10 cellular contexts compared by ENCODE assay signal in genomic region chrX:101208152-101208905, GRCh38. TPM values are rescaled to one million over a fixed set of nuclear protein-coding genes. Genes with fewer than 3 reads are reported as not detected.
DNase-seq lines count a peak whose midpoint lies in the region; ATAC-seq lines count a peak whose summit lies in the region.
"Had no signal": no experiment of that assay in that cellular context is flagged by ENCODE, and none has a peak within 500 bp of the region (broad histone marks: within the 10 kb centered on the region; RNA-seq: fewer than 3 reads in every experiment).

No MANE protein-coding gene starts in this region.

- CTCF ChIA-PET in activated naive CD4-positive, alpha-beta T cell treated with anti-CD3 and anti-CD28 coated beads for 36 hours (lab: Charles Lee): interaction anchor here (0.6 kb wide), 1 partner anchor 304 kb away, joined by 3 read pairs; no protein-coding TSS in a partner anchor

- peaks cover 18% of the 10 kb centered on the region for H3K4me1 Mint-ChIP-seq in activated naive CD4-positive, alpha-beta T cell treated with anti-CD3 and anti-CD28 coated beads for 36 hours (ENCODE audit: low read depth)
- H3K4me1 Mint-ChIP-seq in activated T-helper 2 cell treated with anti-CD3 and anti-CD28 coated beads, Interferon-gamma antibody, Interleukin-2, Interleukin-4, amounts not matched to agents 10 μg/mL and 5 μg/mL and 100 μg/mL, durations not matched to agents 14 hours and 24 hours and 36 hours (ENCODE audit: low read depth): peaks cover 12% of the 10 kb centered on the region
- H3K4me1 Mint-ChIP-seq in stimulated activated naive B cell treated with anti-CD40 and anti-IgM and Interleukin-4, amounts not matched to agents 10 μg/mL and 1 μg/mL and 100 μg/mL, for 72 hours: peaks cover 7 to 13% of the 10 kb centered on the region in 2 donors

- DNase-seq in activated naive CD4-positive, alpha-beta T cell treated with Interleukin-2 at 50 U/mL for 16 hours: peak; percentile 2
- no peak for DNase-seq in activated naive CD4-positive, alpha-beta T cell treated with anti-CD3 and anti-CD28 coated beads for 36 hours
- no peak for DNase-seq in activated T-helper 2 cell treated with anti-CD3 and anti-CD28 coated beads, Interferon-gamma antibody, Interleukin-2, Interleukin-4, amounts not matched to agents 10 μg/mL and 5 μg/mL and 100 μg/mL, durations not matched to agents 14 hours and 24 hours and 36 hours (ENCODE audit: low spot score)
- peak; percentile 17 for DNase-seq in stimulated activated naive B cell treated with anti-CD40 and anti-IgM and Interleukin-4, amounts not matched to agents 10 μg/mL and 1 μg/mL and 100 μg/mL, for 72 hours
- DNase-seq in SK-N-DZ (ENCODE audit: low spot score): no peak
- DNase-seq: NCI-H2171, upper lobe of left lung had no signal

- no peaks in the 10 kb centered on the region for H3K36me3 Mint-ChIP-seq in activated naive CD4-positive, alpha-beta T cell treated with anti-CD3 and anti-CD28 coated beads for 36 hours (ENCODE audit: low read depth)
- H3K36me3 Mint-ChIP-seq in activated T-helper 2 cell treated with anti-CD3 and anti-CD28 coated beads, Interferon-gamma antibody, Interleukin-2, Interleukin-4, amounts not matched to agents 10 μg/mL and 5 μg/mL and 100 μg/mL, durations not matched to agents 14 hours and 24 hours and 36 hours (ENCODE audit: low read depth): no peaks in the 10 kb centered on the region
- no peaks in the 10 kb centered on the region for H3K36me3 Mint-ChIP-seq in stimulated activated naive B cell treated with anti-CD40 and anti-IgM and Interleukin-4, amounts not matched to agents 10 μg/mL and 1 μg/mL and 100 μg/mL, for 72 hours

- H3K27ac Mint-ChIP-seq in activated naive CD4-positive, alpha-beta T cell treated with anti-CD3 and anti-CD28 coated beads for 36 hours: no peak overlapping the region
- H3K27ac Mint-ChIP-seq in activated T-helper 2 cell treated with anti-CD3 and anti-CD28 coated beads, Interferon-gamma antibody, Interleukin-2, Interleukin-4, amounts not matched to agents 10 μg/mL and 5 μg/mL and 100 μg/mL, durations not matched to agents 14 hours and 24 hours and 36 hours: peak overlapping the region; percentile 9
- H3K27ac Mint-ChIP-seq in stimulated activated naive B cell treated with anti-CD40 and anti-IgM and Interleukin-4, amounts not matched to agents 10 μg/mL and 1 μg/mL and 100 μg/mL, for 72 hours: no peak overlapping the region

- H3K9me3 Mint-ChIP-seq in activated naive CD4-positive, alpha-beta T cell treated with anti-CD3 and anti-CD28 coated beads for 36 hours: no peaks in the 10 kb centered on the region
- H3K9me3 Mint-ChIP-seq in activated T-helper 2 cell treated with anti-CD3 and anti-CD28 coated beads, Interferon-gamma antibody, Interleukin-2, Interleukin-4, amounts not matched to agents 10 μg/mL and 5 μg/mL and 100 μg/mL, durations not matched to agents 14 hours and 24 hours and 36 hours: no peaks in the 10 kb centered on the region
- no peaks in the 10 kb centered on the region for H3K9me3 Mint-ChIP-seq in stimulated activated naive B cell treated with anti-CD40 and anti-IgM and Interleukin-4, amounts not matched to agents 10 μg/mL and 1 μg/mL and 100 μg/mL, for 72 hours

- intact Hi-C loops in activated naive CD4-positive, alpha-beta T cell treated with anti-CD3 and anti-CD28 coated beads for 36 hours (cut with micrococcal nuclease): loop anchor here (5.0 kb wide), 1 partner anchor 79 kb away; no protein-coding TSS in a partner anchor
- intact Hi-C loops in activated T-helper 2 cell treated with anti-CD3 and anti-CD28 coated beads, Interferon-gamma antibody, Interleukin-2, Interleukin-4, amounts not matched to agents 10 μg/mL and 5 μg/mL and 100 μg/mL, durations not matched to agents 14 hours and 24 hours and 36 hours (cut with micrococcal nuclease): loop anchor here (5.0 kb wide), 2 partner anchors 156 to 386 kb away; partner anchors contain the start of genes CSTF2 and TRMT2B

- no peak overlapping the region for H3K4me3 Mint-ChIP-seq in activated naive CD4-positive, alpha-beta T cell treated with anti-CD3 and anti-CD28 coated beads for 36 hours
- H3K4me3 Mint-ChIP-seq in activated T-helper 2 cell treated with anti-CD3 and anti-CD28 coated beads, Interferon-gamma antibody, Interleukin-2, Interleukin-4, amounts not matched to agents 10 μg/mL and 5 μg/mL and 100 μg/mL, durations not matched to agents 14 hours and 24 hours and 36 hours (ENCODE audit: low read depth): no peak overlapping the region
- no peak overlapping the region for H3K4me3 Mint-ChIP-seq in stimulated activated naive B cell treated with anti-CD40 and anti-IgM and Interleukin-4, amounts not matched to agents 10 μg/mL and 1 μg/mL and 100 μg/mL, for 72 hours

- peak; percentile 59 for ATAC-seq in HG02870 (IDR thresholded peaks at IDR 0.05; ENCODE audit: unreplicated experiment)
- peak; percentile 81 to 87 for ATAC-seq in stimulated activated naive B cell treated with anti-CD40 and anti-IgM and Interleukin-4, amounts not matched to agents 10 μg/mL and 1 μg/mL and 100 μg/mL, for 72 hours (replicated peaks)
- ATAC-seq in HG03571 (IDR thresholded peaks at IDR 0.05; ENCODE audit: unreplicated experiment): no peak
- no peak for ATAC-seq in HG03135 (IDR thresholded peaks at IDR 0.05; ENCODE audit: unreplicated experiment)

- no peaks in the 10 kb centered on the region for H3K27me3 Mint-ChIP-seq in activated naive CD4-positive, alpha-beta T cell treated with anti-CD3 and anti-CD28 coated beads for 36 hours (ENCODE audit: low read depth)
- no peaks in the 10 kb centered on the region for H3K27me3 Mint-ChIP-seq in activated T-helper 2 cell treated with anti-CD3 and anti-CD28 coated beads, Interferon-gamma antibody, Interleukin-2, Interleukin-4, amounts not matched to agents 10 μg/mL and 5 μg/mL and 100 μg/mL, durations not matched to agents 14 hours and 24 hours and 36 hours (ENCODE audit: low read depth)
- H3K27me3 Mint-ChIP-seq in stimulated activated naive B cell treated with anti-CD40 and anti-IgM and Interleukin-4, amounts not matched to agents 10 μg/mL and 1 μg/mL and 100 μg/mL, for 72 hours: no peaks in the 10 kb centered on the region

RNA-seq across cellular contexts. Expression of gene DRP2, which starts 11.3 kb away (rescaled TPM):
- under 1 TPM; 0.41 to 0.47 TPM for total RNA-seq in activated naive CD4-positive, alpha-beta T cell treated with anti-CD3 and anti-CD28 coated beads for 36 hours
- total RNA-seq in activated T-helper 2 cell treated with anti-CD3 and anti-CD28 coated beads, Interferon-gamma antibody, Interleukin-2, Interleukin-4, amounts not matched to agents 10 μg/mL and 5 μg/mL and 100 μg/mL, durations not matched to agents 14 hours and 24 hours and 36 hours: 0.44 and 0.46 TPM in 2 replicates
- polyA plus RNA-seq in SK-N-DZ (2014; cell fraction: cytosol; rRNA removed): 1.5 and 2.0 TPM in 2 replicates
- polyA plus RNA-seq in SK-N-DZ (2014; cell fraction: nucleus; rRNA removed): 5.3 and 7.1 TPM in 2 replicates

Comparison
In these comparisons a context has a peak if more than half of its experiments do, and no peak if none do; other contexts are left out.
1. DNase-seq: peak in activated naive CD4-positive, alpha-beta T cell treated with Interleukin-2 at 50 U/mL for 16 hours (single experiment) and stimulated activated naive B cell treated with anti-CD40 and anti-IgM and Interleukin-4, amounts not matched to agents 10 μg/mL and 1 μg/mL and 100 μg/mL, for 72 hours (single experiment); none in activated naive CD4-positive, alpha-beta T cell treated with anti-CD3 and anti-CD28 coated beads for 36 hours (single experiment), activated T-helper 2 cell treated with anti-CD3 and anti-CD28 coated beads, Interferon-gamma antibody, Interleukin-2, Interleukin-4, amounts not matched to agents 10 μg/mL and 5 μg/mL and 100 μg/mL, durations not matched to agents 14 hours and 24 hours and 36 hours (single experiment) and SK-N-DZ (single experiment).
2. ATAC-seq: peak in HG02870 (single experiment) and stimulated activated naive B cell treated with anti-CD40 and anti-IgM and Interleukin-4, amounts not matched to agents 10 μg/mL and 1 μg/mL and 100 μg/mL, for 72 hours (2 of 2); none in HG03571 (single experiment) and HG03135 (single experiment).